In the genomic region with DNA sequence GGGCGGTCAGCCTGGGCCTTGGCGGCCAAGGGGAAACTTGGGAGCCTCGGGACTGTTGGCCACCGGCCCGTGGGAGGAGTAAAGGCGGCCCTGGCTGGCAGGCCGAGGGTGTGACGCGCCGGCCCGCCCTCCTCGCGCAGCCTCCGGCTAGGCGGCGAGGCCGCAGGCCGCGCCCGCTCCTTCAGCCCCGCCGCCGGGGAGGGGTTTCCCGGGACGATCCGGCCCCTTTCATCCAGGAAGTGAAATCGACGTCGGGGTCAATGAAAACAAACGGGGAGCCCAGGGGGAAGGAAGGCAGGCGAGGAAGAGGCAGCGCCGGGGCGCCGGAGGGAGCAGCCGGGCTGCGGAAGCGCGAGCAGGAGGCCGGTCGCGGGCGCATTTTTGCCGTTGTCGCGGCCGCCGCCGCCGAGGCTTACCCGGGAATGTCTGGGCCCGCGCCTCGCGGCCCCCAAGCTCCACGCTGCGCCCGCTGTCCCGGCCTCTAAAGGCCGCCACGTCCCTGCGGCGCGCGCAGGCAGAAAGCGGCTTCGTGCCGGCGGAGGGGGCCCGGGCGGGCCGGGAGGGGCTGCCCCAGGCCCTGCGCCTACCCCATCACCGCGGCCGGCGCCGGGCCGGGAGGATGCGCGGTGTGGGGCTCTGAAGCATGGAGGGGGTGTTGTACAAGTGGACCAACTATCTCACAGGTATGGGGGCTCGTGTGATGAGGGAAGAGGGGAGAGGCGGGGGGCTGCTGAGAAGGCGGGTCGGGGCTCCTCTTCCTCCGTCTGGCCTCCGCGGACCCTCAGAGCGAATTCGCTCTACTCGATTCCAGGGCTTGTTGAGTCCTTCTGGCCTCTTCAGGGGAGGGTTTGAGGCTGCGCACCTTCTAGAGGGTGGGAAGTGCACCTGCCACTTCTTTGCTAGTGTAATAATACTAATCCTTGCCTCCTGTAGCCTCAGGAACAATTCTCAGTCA, we compare ENCODE assay signal across 8 cellular contexts. TPM values are rescaled to one million over a fixed set of nuclear protein-coding genes. Genes with fewer than 3 reads are reported as not detected.
DNase-seq lines count a peak whose midpoint lies in the region; ATAC-seq and TF ChIP-seq lines count a peak whose summit lies in the region.

A gene (plus strand): TSS at position 231 of the 955 bp plus-strand sequence. CDS start 413 bp downstream, at position 644.

- DNase-seq in EH (ENCODE audit: low read depth), result peak; percentile 97
- DNase-seq in GM23338 (ENCODE audit: low spot score), result peak; percentile 95
- peak; percentile 90 to 95 for DNase-seq in Kasumi-1 (lab: John Stamatoyannopoulos, UW)
- DNase-seq in RWPE2 (ENCODE audit: low spot score), result peak; percentile 96
- DNase-seq in activated T-helper 2 cell treated with anti-CD3 and anti-CD28 coated beads, Interferon-gamma antibody, Interleukin-2, Interleukin-4, amounts not matched to agents 10 μg/mL and 5 μg/mL and 100 μg/mL, durations not matched to agents 14 hours and 24 hours and 36 hours (ENCODE audit: low spot score), result peak; percentile 79
- peak; percentile 94 for DNase-seq in fibroblast of peridontal ligament (ENCODE audit: extremely low read depth)
- DNase-seq in natural killer cell treated with Interleukin-12 subunit alpha and Interleukin-12 subunit beta and Interleukin-15 and Interleukin-18, amount 100 ng/mL, for 72 hours (ENCODE audit: low spot score), result peak; percentile 93
- DNase-seq in stimulated activated naive CD8-positive, alpha-beta T cell treated with anti-CD3 and anti-CD28 coated beads, Interleukin-15, Interleukin-2, amounts not matched to agents 100 U/mL and 50 U/mL, for 24 hours, result peak; percentile 84

- H3F3A ChIP-seq in GM23338 (replicated peaks; ENCODE audit: low read depth), result peaks cover 2% of the 10 kb centered on the region; the same call in 1 of the 2 replicates

- no peaks in the 10 kb centered on the region; the same call in 2 of the 3 replicates for H3K36me3 Mint-ChIP-seq in GM23338 (ENCODE audit: low read depth)
- H3K36me3 Mint-ChIP-seq in activated T-helper 2 cell treated with anti-CD3 and anti-CD28 coated beads, Interferon-gamma antibody, Interleukin-2, Interleukin-4, amounts not matched to agents 10 μg/mL and 5 μg/mL and 100 μg/mL, durations not matched to agents 14 hours and 24 hours and 36 hours (ENCODE audit: low read depth), result peaks cover 16% of the 10 kb centered on the region
- H3K36me3 Mint-ChIP-seq in natural killer cell treated with Interleukin-12 subunit alpha and Interleukin-12 subunit beta and Interleukin-15 and Interleukin-18, amount 100 ng/mL, for 72 hours, result peaks cover 3% of the 10 kb centered on the region

- H3K9me3 Mint-ChIP-seq in GM23338, result no peaks in the 10 kb centered on the region; the same call in 2 of the 3 replicates
- H3K9me3 Mint-ChIP-seq in activated T-helper 2 cell treated with anti-CD3 and anti-CD28 coated beads, Interferon-gamma antibody, Interleukin-2, Interleukin-4, amounts not matched to agents 10 μg/mL and 5 μg/mL and 100 μg/mL, durations not matched to agents 14 hours and 24 hours and 36 hours, result no peaks in the 10 kb centered on the region
- no peaks in the 10 kb centered on the region for H3K9me3 Mint-ChIP-seq in natural killer cell treated with Interleukin-12 subunit alpha and Interleukin-12 subunit beta and Interleukin-15 and Interleukin-18, amount 100 ng/mL, for 72 hours

- ATAC-seq in GM23338 (peak; percentile 83), RWPE2 (ENCODE audit: low read depth) (peak; percentile 85)
- ATAC-seq in natural killer cell treated with Interleukin-12 subunit alpha and Interleukin-12 subunit beta and Interleukin-15 and Interleukin-18, amount 100 ng/mL, for 72 hours, result peak; percentile 88 to 93
- ATAC-seq in stimulated activated naive CD8-positive, alpha-beta T cell treated with anti-CD3 and anti-CD28 coated beads, Interleukin-15, Interleukin-2, amounts not matched to agents 100 U/mL and 50 U/mL, for 24 hours, result peak; percentile 72

- H3K27ac ChIP-seq in GM23338 (ENCODE audit: low read depth), result peak within 1 kb of the TSS; percentile 33; the same call in 1 of the 2 replicates
- peak within 1 kb of the TSS; percentile 48 for H3K27ac ChIP-seq in RWPE2 (ENCODE audit: poor library complexity, severe bottlenecking)

- peak within 1 kb of the TSS; percentile 84 for H2AFZ ChIP-seq in GM23338

- peaks cover 38% of the 10 kb centered on the region for H3K79me2 ChIP-seq in GM23338 (replicated peaks; ENCODE audit: insufficient read depth)

- H3K4me3 ChIP-seq in GM23338 (peak within 1 kb of the TSS; percentile 95), RWPE2 (ENCODE audit: severe bottlenecking) (peak within 1 kb of the TSS; percentile 50)

- H3K27ac Mint-ChIP-seq in GM23338, result peak within 1 kb of the TSS; percentile 96
- peak within 1 kb of the TSS; percentile 92 for H3K27ac Mint-ChIP-seq in activated T-helper 2 cell treated with anti-CD3 and anti-CD28 coated beads, Interferon-gamma antibody, Interleukin-2, Interleukin-4, amounts not matched to agents 10 μg/mL and 5 μg/mL and 100 μg/mL, durations not matched to agents 14 hours and 24 hours and 36 hours
- peak within 1 kb of the TSS; percentile 84 to 97 for H3K27ac Mint-ChIP-seq in natural killer cell treated with Interleukin-12 subunit alpha and Interleukin-12 subunit beta and Interleukin-15 and Interleukin-18, amount 100 ng/mL, for 72 hours

- peaks cover 3% of the 10 kb centered on the region; the same call in 1 of the 2 replicates for H4K20me1 ChIP-seq in GM23338 (replicated peaks; ENCODE audit: insufficient read depth)

- intact Hi-C loops in activated T-helper 2 cell treated with anti-CD3 and anti-CD28 coated beads, Interferon-gamma antibody, Interleukin-2, Interleukin-4, amounts not matched to agents 10 μg/mL and 5 μg/mL and 100 μg/mL, durations not matched to agents 14 hours and 24 hours and 36 hours (cut with micrococcal nuclease), result no loop called here

- peaks cover 27% of the 10 kb centered on the region for H3K4me1 Mint-ChIP-seq in GM23338
- peaks cover 42% of the 10 kb centered on the region for H3K4me1 Mint-ChIP-seq in activated T-helper 2 cell treated with anti-CD3 and anti-CD28 coated beads, Interferon-gamma antibody, Interleukin-2, Interleukin-4, amounts not matched to agents 10 μg/mL and 5 μg/mL and 100 μg/mL, durations not matched to agents 14 hours and 24 hours and 36 hours (ENCODE audit: low read depth)
- H3K4me1 Mint-ChIP-seq in natural killer cell treated with Interleukin-12 subunit alpha and Interleukin-12 subunit beta and Interleukin-15 and Interleukin-18, amount 100 ng/mL, for 72 hours (ENCODE audit: low read depth in 2 of 2), result peaks cover 35 to 49% of the 10 kb centered on the region in 2 donors

- no peaks in the 10 kb centered on the region for H3K36me3 ChIP-seq in GM23338 (ENCODE audit: insufficient read depth)
- H3K36me3 ChIP-seq in RWPE2 (ENCODE audit: low read depth), result no peaks in the 10 kb centered on the region

- TF ChIP-seq CTCF in GM23338 (conservative IDR thresholded peaks at IDR 0.05; ENCODE audit: low read depth in 2 of 2) (no peak), RWPE2 (IDR thresholded peaks at IDR 0.05; ENCODE audit: poor library complexity, severe bottlenecking) (no peak)

- H3K4me1 ChIP-seq in GM23338 (ENCODE audit: insufficient read depth) (peaks cover 16% of the 10 kb centered on the region; the same call in 1 of the 2 replicates), RWPE2 (ENCODE audit: insufficient read depth, poor library complexity, severe bottlenecking) (peaks cover 23% of the 10 kb centered on the region)

- peak within 1 kb of the TSS; percentile 90 for H3K4me3 Mint-ChIP-seq in GM23338
- peak within 1 kb of the TSS; percentile 92 for H3K4me3 Mint-ChIP-seq in activated T-helper 2 cell treated with anti-CD3 and anti-CD28 coated beads, Interferon-gamma antibody, Interleukin-2, Interleukin-4, amounts not matched to agents 10 μg/mL and 5 μg/mL and 100 μg/mL, durations not matched to agents 14 hours and 24 hours and 36 hours (ENCODE audit: low read depth)
- peak within 1 kb of the TSS; percentile 86 for H3K4me3 Mint-ChIP-seq in natural killer cell treated with Interleukin-12 subunit alpha and Interleukin-12 subunit beta and Interleukin-15 and Interleukin-18, amount 100 ng/mL, for 72 hours

- no peaks in the 10 kb centered on the region for H3K9me3 ChIP-seq in RWPE2 (ENCODE audit: severe bottlenecking)

- H3K9me2 ChIP-seq in GM23338 (ENCODE audit: insufficient read depth), result no peaks in the 10 kb centered on the region

- 0 out of 2 replicates have a peak, but pooled peaks cover 8% of the 10 kb centered on the region for H3K27me3 ChIP-seq in GM23338 (ENCODE audit: insufficient read depth)
- no peaks in the 10 kb centered on the region for H3K27me3 ChIP-seq in RWPE2 (ENCODE audit: insufficient read depth, poor library complexity, severe bottlenecking)

- H3K4me2 ChIP-seq in GM23338, result peak within 1 kb of the TSS; percentile 97

- H3K27me3 Mint-ChIP-seq in GM23338 (ENCODE audit: insufficient read depth, low read depth, poor library complexity), result peaks cover 2% of the 10 kb centered on the region
- no peaks in the 10 kb centered on the region for H3K27me3 Mint-ChIP-seq in activated T-helper 2 cell treated with anti-CD3 and anti-CD28 coated beads, Interferon-gamma antibody, Interleukin-2, Interleukin-4, amounts not matched to agents 10 μg/mL and 5 μg/mL and 100 μg/mL, durations not matched to agents 14 hours and 24 hours and 36 hours (ENCODE audit: low read depth)
- no peaks in the 10 kb centered on the region for H3K27me3 Mint-ChIP-seq in natural killer cell treated with Interleukin-12 subunit alpha and Interleukin-12 subunit beta and Interleukin-15 and Interleukin-18, amount 100 ng/mL, for 72 hours

TF ChIP-seq in GM23338, 12 proteins besides CTCF, POLR2A, EP300 and RAD21 (continues in another document):
- no peak for TF ChIP-seq JUNB (IDR thresholded peaks at IDR 0.05; ENCODE audit: unreplicated experiment)
- TF ChIP-seq, protein P1, sequence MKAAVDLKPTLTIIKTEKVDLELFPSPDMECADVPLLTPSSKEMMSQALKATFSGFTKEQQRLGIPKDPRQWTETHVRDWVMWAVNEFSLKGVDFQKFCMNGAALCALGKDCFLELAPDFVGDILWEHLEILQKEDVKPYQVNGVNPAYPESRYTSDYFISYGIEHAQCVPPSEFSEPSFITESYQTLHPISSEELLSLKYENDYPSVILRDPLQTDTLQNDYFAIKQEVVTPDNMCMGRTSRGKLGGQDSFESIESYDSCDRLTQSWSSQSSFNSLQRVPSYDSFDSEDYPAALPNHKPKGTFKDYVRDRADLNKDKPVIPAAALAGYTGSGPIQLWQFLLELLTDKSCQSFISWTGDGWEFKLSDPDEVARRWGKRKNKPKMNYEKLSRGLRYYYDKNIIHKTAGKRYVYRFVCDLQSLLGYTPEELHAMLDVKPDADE (IDR thresholded peaks at IDR 0.05), result no peak
- TF ChIP-seq STAT1 (IDR thresholded peaks at IDR 0.05; ENCODE audit: unreplicated experiment), result no peak
- peak; percentile 71 for TF ChIP-seq CREB1 (CRISPR knock-in tag; IDR thresholded peaks at IDR 0.05; ENCODE audit: low read depth)

RNA-seq across cellular contexts. Expression of the gene that starts here (rescaled TPM):
- total RNA-seq in GM23338 (2014; rRNA removed; shearing (Covaris generic)), result 8.8 and 10.6 TPM in 2 replicates
- 15.2 and 16.1 TPM in 2 replicates for polyA plus RNA-seq in GM23338 (2016; fragmentation: Nextera tagmentation; extraction: Ambion mirVana)
- 28.7 and 29.3 TPM in 2 replicates for total RNA-seq in activated T-helper 2 cell treated with anti-CD3 and anti-CD28 coated beads, Interferon-gamma antibody, Interleukin-2, Interleukin-4, amounts not matched to agents 10 μg/mL and 5 μg/mL and 100 μg/mL, durations not matched to agents 14 hours and 24 hours and 36 hours
- total RNA-seq in natural killer cell treated with Interleukin-12 subunit alpha and Interleukin-12 subunit beta and Interleukin-15 and Interleukin-18, amount 100 ng/mL, for 72 hours, result 10 to 100 TPM; 36.7 to 41.2 TPM

Comparison
In these comparisons a context has a peak if more than half of its experiments do, and no peak if none do; other contexts are left out.
1. Peak in every context shown above with its lines: DNase-seq, ATAC-seq, H3K4me3 ChIP-seq and H3K27ac ChIP-seq.